ENCODE assay signal across 14 cellular contexts in genomic region chr3:10006762-10007090, GRCh38.
"Had no signal": no experiment of that assay in that cellular context is flagged by ENCODE, and none has a peak within 500 bp of the region (broad histone marks: within the 10 kb centered on the region; RNA-seq: fewer than 3 reads in every experiment).

No MANE protein-coding gene starts in this region.

- H3K27ac ChIP-seq: coronary artery, left lung, lower lobe of right lung, tibial artery, upper lobe of right lung had no signal

- H3K4me3 Mint-ChIP-seq: memory B cell; natural killer cell treated with Interleukin-12 subunit alpha and Interleukin-12 subunit beta and Interleukin-15 and Interleukin-18, amount 100 ng/mL, for 72 hours had no signal

- ATAC-seq: left lung; lower lobe of right lung; natural killer cell treated with Interleukin-12 subunit alpha and Interleukin-12 subunit beta and Interleukin-15 and Interleukin-18, amount 100 ng/mL, for 72 hours; upper lobe of right lung had no signal

- H3K4me3 ChIP-seq: coronary artery, left lung, lower lobe of right lung, tibial artery, upper lobe of right lung had no signal

- H3K9me3 Mint-ChIP-seq: memory B cell; natural killer cell treated with Interleukin-12 subunit alpha and Interleukin-12 subunit beta and Interleukin-15 and Interleukin-18, amount 100 ng/mL, for 72 hours had no signal

- DNase-seq: effector CD8-positive, alpha-beta T cell; foreskin melanocyte; hippocampal formation; left lung; lower lobe of right lung; midbrain; small intestine; stimulated activated CD4-positive, alpha-beta T cell treated with anti-CD3 and anti-CD28 coated beads, Interleukin-12 subunit alpha, Interleukin-12 subunit beta, amount 100 ng/mL, for 4 hours; stimulated activated naive CD4-positive, alpha-beta T cell treated with Interleukin-2 at 50 U/mL for 16 hours; tibial artery; upper lobe of right lung had no signal

- H3K36me3 Mint-ChIP-seq: natural killer cell treated with Interleukin-12 subunit alpha and Interleukin-12 subunit beta and Interleukin-15 and Interleukin-18, amount 100 ng/mL, for 72 hours had no signal

- H3K27me3 ChIP-seq: left lung, tibial artery, upper lobe of right lung had no signal

- H3K27me3 Mint-ChIP-seq: memory B cell; natural killer cell treated with Interleukin-12 subunit alpha and Interleukin-12 subunit beta and Interleukin-15 and Interleukin-18, amount 100 ng/mL, for 72 hours had no signal

- H3K9me3 ChIP-seq: left lung, lower lobe of right lung, tibial artery, upper lobe of right lung had no signal

- H3K27ac Mint-ChIP-seq: memory B cell had no signal

- H3K36me3 ChIP-seq: lower lobe of right lung, tibial artery, upper lobe of right lung had no signal
